In the genomic region with DNA sequence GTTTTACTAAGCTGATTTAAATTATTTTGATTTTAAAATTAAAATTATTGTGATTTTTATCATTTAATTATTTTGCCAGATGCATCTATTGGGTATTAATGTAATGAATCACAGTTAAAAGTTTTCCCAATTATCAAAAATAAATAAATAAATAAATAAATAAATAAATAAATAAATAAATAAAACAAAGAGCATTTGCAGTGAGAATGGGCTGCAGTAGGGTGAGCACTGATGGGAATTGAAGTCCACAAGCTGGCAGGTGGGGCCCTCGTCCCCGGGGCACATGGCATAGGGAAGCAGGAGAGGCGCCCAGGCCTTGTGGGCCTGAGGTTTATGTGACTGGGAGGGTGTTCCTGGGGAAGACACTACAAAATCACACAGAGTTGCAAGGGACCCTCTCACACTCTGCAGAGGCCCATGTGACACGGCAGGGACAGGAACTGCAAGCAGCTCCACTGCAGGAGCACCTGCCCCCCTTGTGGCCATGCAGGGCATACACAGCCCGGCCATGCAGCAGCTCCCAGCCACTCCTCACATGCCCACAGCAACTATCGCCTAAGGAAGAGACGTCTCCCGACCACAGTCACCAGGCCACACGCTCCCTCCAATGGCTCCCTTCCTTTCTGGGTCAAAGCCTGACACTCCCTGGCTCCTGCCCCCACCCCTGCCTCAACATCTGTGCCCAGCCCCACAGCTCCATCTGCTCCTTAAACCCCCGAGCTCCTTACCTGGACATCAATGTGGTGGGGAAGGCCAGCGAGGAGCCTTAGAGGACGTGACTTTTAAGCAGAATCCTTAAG, we compare ENCODE assay signal across 9 cellular contexts.
A peak's percentile ranks its signal among the peaks of the same experiment; 100 is the strongest.
DNase-seq lines count a peak whose midpoint lies in the region; ATAC-seq and TF ChIP-seq lines count a peak whose summit lies in the region.
"Had no signal": no experiment of that assay in that cellular context is flagged by ENCODE, and none has a peak within 500 bp of the region (broad histone marks: within the 10 kb centered on the region; RNA-seq: fewer than 3 reads in every experiment).

No MANE protein-coding gene starts in this region.

- in situ Hi-C loops in GM23248 (cut with MboI) = no loop called here

- H3K27ac Mint-ChIP-seq in activated CD4-positive, alpha-beta T cell treated with anti-CD3 and anti-CD28 coated beads, Interleukin-2, amount 10 ng/mL, durations not matched to agents 24 days and 14 days = no peak overlapping the region
- H3K27ac Mint-ChIP-seq: activated naive CD8-positive, alpha-beta T cell had no signal

- no peak overlapping the region for H3K4me2 ChIP-seq in GM23248 (ENCODE audit: unreplicated experiment)

- intact Hi-C loops in activated CD4-positive, alpha-beta T cell treated with anti-CD3 and anti-CD28 coated beads, Interleukin-2, amount 10 ng/mL, durations not matched to agents 24 days and 14 days (cut with micrococcal nuclease) = loop anchor here (5.0 kb wide), 1 partner anchor 352 kb away; no protein-coding TSS in a partner anchor
- intact Hi-C loops in heart left ventricle (cut with DNase I) = loop anchor here in 7 of 10 donors (5.0 to 10.0 kb wide), 4 partner anchors 350 to 540 kb away; no protein-coding TSS in a partner anchor

- WGBS in GM23248 (ENCODE audit: low coverage in 1 of 2, low lambda C conversion rate in 2 of 2, missing lambda C conversion rate in 2 of 2), 2 experiments = 21 to 28% methylated on average over 12 of the region's 12 CpGs
- 35 to 45% (median 40%) methylated on average over 12 of the region's 12 CpGs for WGBS in heart left ventricle, 4 donors

- no peak overlapping the region for H2AFZ ChIP-seq in GM23248

- peaks cover 4% of the 10 kb centered on the region for H3K9me3 Mint-ChIP-seq in activated CD4-positive, alpha-beta T cell treated with anti-CD3 and anti-CD28 coated beads, Interleukin-2, amount 10 ng/mL, durations not matched to agents 24 days and 14 days

- H3K36me3 ChIP-seq in GM23248 (ENCODE audit: low read depth) = no peaks in the 10 kb centered on the region
- no peaks in the 10 kb centered on the region for H3K36me3 ChIP-seq in heart left ventricle

- H3K4me1 Mint-ChIP-seq in activated CD4-positive, alpha-beta T cell treated with anti-CD3 and anti-CD28 coated beads, Interleukin-2, amount 10 ng/mL, durations not matched to agents 24 days and 14 days = peaks cover 2% of the 10 kb centered on the region

- no peaks in the 10 kb centered on the region for H4K20me1 ChIP-seq in GM23248 (ENCODE audit: insufficient read depth)

- no peaks in the 10 kb centered on the region for H3K9me2 ChIP-seq in GM23248 (ENCODE audit: insufficient read depth)

- H3K27me3 ChIP-seq in GM23248 (replicated peaks; ENCODE audit: insufficient read depth) (no peaks in the 10 kb centered on the region), heart left ventricle (peaks cover 0 to 33% (median 3%) of the 10 kb centered on the region in 9 donors)

- no peaks in the 10 kb centered on the region for H3K9me3 ChIP-seq in GM23248 (ENCODE audit: low read depth)
- H3K9me3 ChIP-seq in heart left ventricle = peaks cover 0 to 22% (median 4%) of the 10 kb centered on the region in 12 donors

- H3K4me3 ChIP-seq in GM23248 = no peak overlapping the region
- no peak overlapping the region for H3K4me3 ChIP-seq in heart left ventricle

- H3K79me2 ChIP-seq in GM23248 (ENCODE audit: insufficient read depth) = no peaks in the 10 kb centered on the region

- no peaks in the 10 kb centered on the region for H3F3A ChIP-seq in GM23248 (ENCODE audit: insufficient read depth)

- no peaks in the 10 kb centered on the region for H3K36me3 Mint-ChIP-seq in activated CD4-positive, alpha-beta T cell treated with anti-CD3 and anti-CD28 coated beads, Interleukin-2, amount 10 ng/mL, durations not matched to agents 24 days and 14 days (ENCODE audit: low read depth)
- H3K36me3 Mint-ChIP-seq: activated naive CD8-positive, alpha-beta T cell had no signal

- H3K27ac ChIP-seq in GM23248 = no peak overlapping the region
- no peak overlapping the region for H3K27ac ChIP-seq in heart left ventricle

- peak; percentile 13 to 26 for DNase-seq in activated CD4-positive, alpha-beta T cell treated with anti-CD3 and anti-CD28 coated beads for 24 hours (ENCODE audit: low read depth in 2 of 2)
- DNase-seq in activated CD4-positive, alpha-beta T cell treated with anti-CD3 and anti-CD28 coated beads, Interleukin-2, amount 10 ng/mL, durations not matched to agents 24 days and 14 days = no peak
- DNase-seq in GM23248 (peak; percentile 34), Kasumi-1 (lab: John Stamatoyannopoulos, UW) (peak; percentile 14 to 40), UCSD-AML1 (lab: John Stamatoyannopoulos, UW; ENCODE audit: unreplicated experiment) (peak; percentile 72), heart left ventricle (peak in 1 of 5 donors; percentile 29), hepatic stellate cell (ENCODE audit: low spot score) (no peak)
- peak; percentile 22 for DNase-seq in stimulated activated CD4-positive, alpha-beta T cell treated with anti-CD3 and anti-CD28 coated beads, Interleukin-12 subunit alpha, Interleukin-12 subunit beta, amount 100 ng/mL, for 4 hours

- peak in 3 of 4 donors; percentile 85 to 90 (median 86) for ATAC-seq in heart left ventricle

- no peak overlapping the region for H3K9ac ChIP-seq in GM23248

- peak; percentile 16 to 69 (median 46) for TF ChIP-seq CTCF in heart left ventricle (IDR thresholded peaks at IDR 0.05)

- TF ChIP-seq POLR2A in heart left ventricle (IDR thresholded peaks at IDR 0.05) = no peak

- peaks cover 13% of the 10 kb centered on the region for H3K27me3 Mint-ChIP-seq in activated CD4-positive, alpha-beta T cell treated with anti-CD3 and anti-CD28 coated beads, Interleukin-2, amount 10 ng/mL, durations not matched to agents 24 days and 14 days

- no peak overlapping the region for H3K4me3 Mint-ChIP-seq in activated CD4-positive, alpha-beta T cell treated with anti-CD3 and anti-CD28 coated beads, Interleukin-2, amount 10 ng/mL, durations not matched to agents 24 days and 14 days
- H3K4me3 Mint-ChIP-seq: activated naive CD8-positive, alpha-beta T cell had no signal

- H3K4me1 ChIP-seq in GM23248 (ENCODE audit: insufficient read depth) (no peaks in the 10 kb centered on the region), heart left ventricle (no peaks in the 10 kb centered on the region)

Comparison
In these comparisons a context has a peak if more than half of its experiments do, and no peak if none do; other contexts are left out.
1. DNase-seq: peak in activated CD4-positive, alpha-beta T cell treated with anti-CD3 and anti-CD28 coated beads for 24 hours (2 of 2), GM23248 (single experiment), Kasumi-1 (2 of 2), UCSD-AML1 (single experiment) and stimulated activated CD4-positive, alpha-beta T cell treated with anti-CD3 and anti-CD28 coated beads, Interleukin-12 subunit alpha, Interleukin-12 subunit beta, amount 100 ng/mL, for 4 hours (single experiment); none in activated CD4-positive, alpha-beta T cell treated with anti-CD3 and anti-CD28 coated beads, Interleukin-2, amount 10 ng/mL, durations not matched to agents 24 days and 14 days (single experiment) and hepatic stellate cell (single experiment).